ENCODE assay signal across 31 cellular contexts in the genomic region with DNA sequence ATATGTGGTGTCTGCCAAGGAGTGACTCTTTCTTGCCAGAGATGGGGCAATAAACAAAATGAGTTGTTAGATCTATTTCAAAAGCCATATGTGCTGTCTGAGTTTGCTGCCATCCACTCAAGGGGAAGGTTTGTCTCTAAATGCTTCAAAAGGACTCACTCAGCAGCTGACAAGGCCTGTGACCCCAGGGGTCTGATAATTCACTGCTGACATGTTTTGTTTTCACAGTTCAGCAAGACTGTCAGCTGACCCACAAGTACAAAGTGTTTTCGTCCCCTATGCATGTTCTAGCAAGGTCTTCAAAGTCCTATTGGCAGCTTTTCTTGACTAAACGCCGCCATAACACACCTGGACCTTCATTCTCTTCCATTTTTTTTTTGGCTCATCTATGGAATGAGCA. TPM values are rescaled to one million over a fixed set of nuclear protein-coding genes. Genes with fewer than 3 reads are reported as not detected.
DNase-seq lines count a peak whose midpoint lies in the region; TF ChIP-seq lines count a peak whose summit lies in the region.
"Had no signal": no experiment of that assay in that cellular context is flagged by ENCODE, and none has a peak within 500 bp of the region (broad histone marks: within the 10 kb centered on the region; RNA-seq: fewer than 3 reads in every experiment).

No MANE protein-coding gene starts in this region.

- H3K4me1 ChIP-seq in neural progenitor cell = peaks cover 8% of the 10 kb centered on the region
- H3K4me1 ChIP-seq: ascending aorta, sigmoid colon, thyroid gland had no signal

- H3K36me3 ChIP-seq in neural progenitor cell = no peaks in the 10 kb centered on the region
- H3K36me3 ChIP-seq: ascending aorta, sigmoid colon, thyroid gland, WERI-Rb-1 had no signal

- no peak for TF ChIP-seq CTCF in neural progenitor cell (IDR thresholded peaks at IDR 0.05)
- no peak for TF ChIP-seq CTCF in GM10266 (IDR thresholded peaks at IDR 0.05; ENCODE audit: control insufficient read depth, insufficient read depth, low read depth, missing control alignments)

- H3K27me3 Mint-ChIP-seq in neural progenitor cell (ENCODE audit: insufficient read depth, low read depth) = peaks cover 3% of the 10 kb centered on the region
- H3K27me3 Mint-ChIP-seq: activated CD4-positive, alpha-beta T cell treated with anti-CD3 and anti-CD28 coated beads, Interleukin-2, amount 10 ng/mL, durations not matched to agents 7 days and 5 days; CD8-positive, alpha-beta memory T cell; progenitor cell of endocrine pancreas; stimulated activated naive CD8-positive, alpha-beta T cell treated with anti-CD3 and anti-CD28 coated beads, Interleukin-15, amount 100 ng/mL, for 72 hours had no signal

- H3K9me3 ChIP-seq in neural progenitor cell (ENCODE audit: low read depth) = no peaks in the 10 kb centered on the region
- H3K9me3 ChIP-seq: ascending aorta, sigmoid colon, thyroid gland had no signal

- H3K4me1 Mint-ChIP-seq in neural progenitor cell = peaks cover 14% of the 10 kb centered on the region
- H3K4me1 Mint-ChIP-seq: stimulated activated naive CD8-positive, alpha-beta T cell treated with anti-CD3 and anti-CD28 coated beads, Interleukin-15, amount 100 ng/mL, for 72 hours had no signal

- H4K20me1 ChIP-seq in neural progenitor cell (ENCODE audit: low read depth) = no peaks in the 10 kb centered on the region

- no peak overlapping the region for H3K27ac ChIP-seq in neural progenitor cell
- H3K27ac ChIP-seq: 22Rv1, ascending aorta, PC-9, sigmoid colon, thyroid gland, WERI-Rb-1 had no signal

- no peak overlapping the region for H2AFZ ChIP-seq in neural progenitor cell (replicated peaks)
- H2AFZ ChIP-seq: PC-9 had no signal

- no peak overlapping the region for H3K9ac ChIP-seq in neural progenitor cell

- no peak overlapping the region for H3K4me3 Mint-ChIP-seq in neural progenitor cell
- H3K4me3 Mint-ChIP-seq: activated CD4-positive, alpha-beta T cell treated with anti-CD3 and anti-CD28 coated beads, Interleukin-2, amount 10 ng/mL, durations not matched to agents 7 days and 5 days; CD8-positive, alpha-beta memory T cell; neural crest cell; stimulated activated naive CD8-positive, alpha-beta T cell treated with anti-CD3 and anti-CD28 coated beads, Interleukin-15, amount 100 ng/mL, for 72 hours had no signal

- no peak overlapping the region for H3K4me3 ChIP-seq in neural progenitor cell
- H3K4me3 ChIP-seq: ascending aorta, GM12878, PC-9, sigmoid colon, thyroid gland had no signal

- no peaks in the 10 kb centered on the region for H3F3A ChIP-seq in neural progenitor cell (ENCODE audit: low read depth)

- peak; percentile 18 for DNase-seq in DMS 273 (lab: John Stamatoyannopoulos, UW; ENCODE audit: unreplicated experiment)
- DNase-seq in DMS 273 treated with DMSO at 0.1 percent for 48 hours (lab: John Stamatoyannopoulos, UW) = no peak
- DNase-seq in NCI-H146 (lab: John Stamatoyannopoulos, UW) = peak; percentile 46
- DNase-seq in fibroblast of gingiva (ENCODE audit: low read depth) = peak; percentile 47
- DNase-seq in neural progenitor cell (ENCODE audit: low spot score) = peak; percentile 29
- DNase-seq in activated CD4-positive, alpha-beta T cell treated with anti-CD3 and anti-CD28 coated beads, Interleukin-2, amount 50 U/mL, for 48 hours = no peak
- DNase-seq in GM10266 (ENCODE audit: extremely low spot score) = no peak
- no peak for DNase-seq in DMS153 (lab: John Stamatoyannopoulos, UW)
- DNase-seq: activated CD4-positive, alpha-beta T cell treated with anti-CD3 and anti-CD28 coated beads, Interleukin-2, amount 10 ng/mL, durations not matched to agents 7 days and 5 days; activated naive CD4-positive, alpha-beta T cell treated with anti-CD3 and anti-CD28 coated beads, Interleukin-2, amount 50 U/mL, for 16 hours; caudate nucleus; CD8-positive, alpha-beta memory T cell; Kasumi-1; NCI-H2029 treated with DMSO at 0.1 percent for 48 hours; NCI-H510A; PC-9; SHP77; sigmoid colon; stimulated activated naive CD8-positive, alpha-beta T cell treated with anti-CD3 and anti-CD28 coated beads, Interleukin-15, amount 100 ng/mL, for 72 hours; thyroid gland; WERI-Rb-1 had no signal

- no peak overlapping the region for H3K4me2 ChIP-seq in neural progenitor cell
- H3K4me2 ChIP-seq: PC-9 had no signal

- peak overlapping the region; percentile 69 for H3K27ac Mint-ChIP-seq in neural progenitor cell
- H3K27ac Mint-ChIP-seq: activated CD4-positive, alpha-beta T cell treated with anti-CD3 and anti-CD28 coated beads, Interleukin-2, amount 10 ng/mL, durations not matched to agents 7 days and 5 days; progenitor cell of endocrine pancreas; stimulated activated naive CD8-positive, alpha-beta T cell treated with anti-CD3 and anti-CD28 coated beads, Interleukin-15, amount 100 ng/mL, for 72 hours had no signal

- no peaks in the 10 kb centered on the region for H3K27me3 ChIP-seq in neural progenitor cell
- H3K27me3 ChIP-seq: ascending aorta, sigmoid colon, thyroid gland had no signal

- H3K79me2 ChIP-seq in neural progenitor cell (ENCODE audit: low read depth) = no peaks in the 10 kb centered on the region

- no peaks in the 10 kb centered on the region for H3K9me3 Mint-ChIP-seq in neural progenitor cell

- no peaks in the 10 kb centered on the region for H3K36me3 Mint-ChIP-seq in neural progenitor cell

RNA-seq across cellular contexts. Expression of gene PLCXD2, which starts 38.0 kb away (rescaled TPM):
- total RNA-seq in neural progenitor cell (ENCODE audit: low replicate concordance) = 6.4 and 7.1 TPM in 2 replicates

RNA-seq across cellular contexts. Expression of gene ZBED2, which starts 41.4 kb away (rescaled TPM):
- total RNA-seq in neural progenitor cell (ENCODE audit: low replicate concordance) = 0.06 TPM in 1 of 2 replicates, not detected in the other
- total RNA-seq: dermis microvascular lymphatic vessel endothelial cell, endothelial cell of umbilical vein, frontal cortex, liver, mononuclear cell, neural crest cell, progenitor cell of endocrine pancreas, sigmoid colon had no signal

Comparison
In these comparisons a context has a peak if more than half of its experiments do, and no peak if none do; other contexts are left out.
1. DNase-seq: peak in DMS 273 (single experiment), NCI-H146 (single experiment), fibroblast of gingiva (single experiment) and neural progenitor cell (single experiment); none in DMS 273 treated with DMSO at 0.1 percent for 48 hours (single experiment), activated CD4-positive, alpha-beta T cell treated with anti-CD3 and anti-CD28 coated beads, Interleukin-2, amount 50 U/mL, for 48 hours (0 of 2), GM10266 (single experiment) and DMS153 (single experiment).